ENCODE assay signal across 13 cellular contexts in genomic region chr6:154457881-154458284, GRCh38. TPM values are rescaled to one million over a fixed set of nuclear protein-coding genes. Genes with fewer than 3 reads are reported as not detected.
DNase-seq lines count a peak whose midpoint lies in the region; FAIRE-seq and TF ChIP-seq lines count a peak whose summit lies in the region.
"Had no signal": no experiment of that assay in that cellular context is flagged by ENCODE, and none has a peak within 500 bp of the region (broad histone marks: within the 10 kb centered on the region; RNA-seq: fewer than 3 reads in every experiment).

No MANE protein-coding gene starts in this region.

- H3K4me3 Mint-ChIP-seq in astrocyte (ENCODE audit: unreplicated experiment) = no peak overlapping the region
- H3K4me3 Mint-ChIP-seq in mesothelial cell of epicardium = no peak overlapping the region
- no peak overlapping the region for H3K4me3 Mint-ChIP-seq in immature natural killer cell

- H2AFZ ChIP-seq in astrocyte (ENCODE audit: low read depth, low read length) = no peak overlapping the region

- no peaks in the 10 kb centered on the region for H3K9me3 ChIP-seq in astrocyte (ENCODE audit: insufficient read depth, low read depth, low read length)
- H3K9me3 ChIP-seq: SJSA1, spleen had no signal

- peaks cover 5% of the 10 kb centered on the region for H3K79me2 ChIP-seq in astrocyte (ENCODE audit: insufficient read depth, low read length)

- no peaks in the 10 kb centered on the region for H4K20me1 ChIP-seq in astrocyte (ENCODE audit: insufficient read depth, low read length)

- no peak overlapping the region for H3K4me3 ChIP-seq in astrocyte (ENCODE audit: insufficient read depth, low read depth, low read length)
- H3K4me3 ChIP-seq: SJSA1, spleen had no signal

- TF ChIP-seq CTCF in astrocyte (IDR thresholded peaks at IDR 0.05; ENCODE audit: insufficient read depth, low read depth, low read length) = no peak
- no peak for TF ChIP-seq CTCF in mesothelial cell of epicardium (IDR thresholded peaks at IDR 0.05; ENCODE audit: unreplicated experiment)

- H3K4me1 Mint-ChIP-seq in astrocyte (ENCODE audit: low read depth, unreplicated experiment) (peaks cover 33% of the 10 kb centered on the region), mesothelial cell of epicardium (peaks cover 39% of the 10 kb centered on the region), immature natural killer cell (no peaks in the 10 kb centered on the region)

- peak overlapping the region; percentile 21 for H3K27ac ChIP-seq in astrocyte (ENCODE audit: low read depth, low read length)

- H3K9me3 Mint-ChIP-seq in astrocyte (ENCODE audit: unreplicated experiment) (no peaks in the 10 kb centered on the region), mesothelial cell of epicardium (no peaks in the 10 kb centered on the region), immature natural killer cell (no peaks in the 10 kb centered on the region)

- H3K36me3 ChIP-seq in astrocyte (ENCODE audit: insufficient read depth, low read length) = no peaks in the 10 kb centered on the region
- H3K36me3 ChIP-seq: SJSA1, spleen had no signal

- no peak for FAIRE-seq in astrocyte (lab: Jason Lieb, UNC)

- H3K4me1 ChIP-seq in astrocyte (ENCODE audit: insufficient read depth, low read length) = peaks cover 33% of the 10 kb centered on the region

- H3K9ac ChIP-seq in astrocyte (ENCODE audit: low read length) = no peak overlapping the region

- peak overlapping the region; percentile 58 for H3K4me2 ChIP-seq in astrocyte (ENCODE audit: low read length)

- H3K36me3 Mint-ChIP-seq in astrocyte (ENCODE audit: low read depth, unreplicated experiment) = no peaks in the 10 kb centered on the region
- H3K36me3 Mint-ChIP-seq in mesothelial cell of epicardium = no peaks in the 10 kb centered on the region
- H3K36me3 Mint-ChIP-seq in immature natural killer cell = no peaks in the 10 kb centered on the region

- H3K27ac Mint-ChIP-seq in astrocyte (ENCODE audit: unreplicated experiment) (no peak overlapping the region), mesothelial cell of epicardium (peak overlapping the region; percentile 4), immature natural killer cell (no peak overlapping the region)

- no peaks in the 10 kb centered on the region for H3K27me3 ChIP-seq in astrocyte (ENCODE audit: insufficient read depth, low read length)
- H3K27me3 ChIP-seq: SJSA1, spleen had no signal

- DNase-seq in DMS79 (lab: John Stamatoyannopoulos, UW) = peak; percentile 9
- DNase-seq in NCI-H2029 treated with DMSO at 0.1 percent for 48 hours (lab: John Stamatoyannopoulos, UW) = peak; percentile 74
- no peak for DNase-seq in astrocyte (ENCODE audit: low read depth)
- no peak for DNase-seq in mesothelial cell of epicardium (ENCODE audit: low spot score in 2 of 2, unreplicated experiment in 2 of 2)
- DNase-seq in T-helper 1 cell = no peak
- DNase-seq in midbrain (lab: John Stamatoyannopoulos, UW) = no peak
- no peak for DNase-seq in stimulated activated CD4-positive, alpha-beta T cell treated with anti-CD3 and anti-CD28 coated beads, Interleukin-1b, Interleukin-23, amount 100 ng/mL, for 48 hours
- no peak for DNase-seq in immature natural killer cell
- DNase-seq: activated naive CD4-positive, alpha-beta T cell treated with anti-CD3 and anti-CD28 coated beads, Interleukin-2, amount 50 U/mL, for 16 hours; H7; hippocampal formation; spleen had no signal

- no peaks in the 10 kb centered on the region for H3K27me3 Mint-ChIP-seq in astrocyte (ENCODE audit: low read depth, unreplicated experiment)
- H3K27me3 Mint-ChIP-seq in mesothelial cell of epicardium (ENCODE audit: low read depth) = no peaks in the 10 kb centered on the region
- peaks cover 0 to 3% (median 0%) of the 10 kb centered on the region in 3 donors for H3K27me3 Mint-ChIP-seq in immature natural killer cell (ENCODE audit: low read depth in 3 of 3)

RNA-seq across cellular contexts. Expression of gene CNKSR3, which starts 52.6 kb away (rescaled TPM):
- 11.1 and 12.5 TPM in 2 replicates for total RNA-seq in astrocyte
- 12.9 to 13.4 TPM (median 13.3 TPM) in 3 replicates for total RNA-seq in mesothelial cell of epicardium
- under 1 TPM in 1 of 3 donors, not detected in 2; 0.13 TPM for polyA plus RNA-seq in immature natural killer cell

Comparison
In these comparisons a context has a peak if more than half of its experiments do, and no peak if none do; other contexts are left out.
1. DNase-seq: peak in DMS79 (single experiment) and NCI-H2029 treated with DMSO at 0.1 percent for 48 hours (single experiment); none in astrocyte (single experiment), mesothelial cell of epicardium (0 of 2), T-helper 1 cell (0 of 5), midbrain (single experiment), stimulated activated CD4-positive, alpha-beta T cell treated with anti-CD3 and anti-CD28 coated beads, Interleukin-1b, Interleukin-23, amount 100 ng/mL, for 48 hours (single experiment) and immature natural killer cell (0 of 3).